In genomic region chr1:162144853-162145252, GRCh38 we compare ENCODE assay signal across 1 cellular context.
A peak's percentile ranks its signal among the peaks of the same experiment; 100 is the strongest.
TF ChIP-seq lines count a peak whose summit lies in the region.

No MANE protein-coding gene starts in this region.

TF ChIP-seq in GM23338, 12 proteins besides CTCF, POLR2A, EP300 and RAD21 (continued from another document):
- TF ChIP-seq REST (IDR thresholded peaks at IDR 0.05; ENCODE audit: unreplicated experiment): no peak
- no peak for TF ChIP-seq STAT1 (IDR thresholded peaks at IDR 0.05; ENCODE audit: unreplicated experiment)
- TF ChIP-seq NANOG (IDR thresholded peaks at IDR 0.05; ENCODE audit: borderline replicate concordance): peak; percentile 76
- no peak for TF ChIP-seq ZNF331 (CRISPR knock-in tag; IDR thresholded peaks at IDR 0.05; ENCODE audit: low read depth)
- TF ChIP-seq EZH2phosphoT487 (IDR thresholded peaks at IDR 0.05; ENCODE audit: unreplicated experiment): no peak
- no peak for TF ChIP-seq EZH2 (IDR thresholded peaks at IDR 0.05; ENCODE audit: low read depth, unreplicated experiment)
- no peak for TF ChIP-seq ETS1 (IDR thresholded peaks at IDR 0.05)
- TF ChIP-seq POLR2AphosphoS5 (IDR thresholded peaks at IDR 0.05; ENCODE audit: low read depth): no peak
